In genomic region chr10:94076325-94076841, GRCh38 we compare ENCODE assay signal across 1 cellular context.
TF ChIP-seq lines count a peak whose summit lies in the region.

No MANE protein-coding gene starts in this region.

TF ChIP-seq in HepG2, 621 proteins besides CTCF, POLR2A, EP300 and RAD21 (continued from another document):
- no peak for TF ChIP-seq PREB (CRISPR knock-in tag; IDR thresholded peaks at IDR 0.05)
TF ChIP-seq in HepG2: peak in this region for 6.
